28 cellular contexts compared by ENCODE assay signal in the genomic region with DNA sequence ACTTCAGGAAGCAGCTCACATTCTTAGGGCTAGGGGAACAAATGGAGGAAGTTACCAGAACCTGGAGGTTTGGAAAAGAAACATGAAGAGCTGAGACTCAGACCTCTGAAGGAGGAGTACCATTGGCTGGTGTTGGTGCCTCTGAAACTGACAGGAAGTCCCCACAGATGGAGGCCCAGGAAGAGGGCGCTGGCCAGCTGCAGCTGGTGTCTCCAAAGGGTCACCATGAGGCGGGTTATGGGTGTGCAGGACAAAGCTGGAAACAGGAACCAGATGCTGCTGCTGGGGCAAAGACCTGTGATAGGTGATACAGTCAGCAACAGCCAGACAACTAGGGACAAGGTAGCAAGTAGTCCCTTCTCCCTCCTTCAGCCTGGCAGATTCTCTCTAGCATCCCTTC.
"Had no signal": no experiment of that assay in that cellular context is flagged by ENCODE, and none has a peak within 500 bp of the region (broad histone marks: within the 10 kb centered on the region; RNA-seq: fewer than 3 reads in every experiment).

No MANE protein-coding gene starts in this region.

- H3K79me2 ChIP-seq: hepatocyte had no signal

- H3K4me1 ChIP-seq: body of pancreas, left lung, right lobe of liver, thyroid gland had no signal

- H3K36me3 Mint-ChIP-seq: natural killer cell had no signal

- H3K4me3 ChIP-seq: body of pancreas, cardiac muscle cell, hepatocyte, left lung, right lobe of liver, skin epidermis, thyroid gland had no signal

- ATAC-seq: activated T-cell treated with anti-CD3 and anti-CD28 coated beads, Interleukin-2, amount 50 U/mL, for 72 hours; body of pancreas; esophagus mucosa; left lung; natural killer cell had no signal

- H3K27me3 ChIP-seq: body of pancreas, cardiac muscle cell, hepatocyte, left lung, right lobe of liver, thyroid gland had no signal

- H3K36me3 ChIP-seq: cardiac muscle cell, left lung, right lobe of liver, thyroid gland had no signal

- H3K27me3 Mint-ChIP-seq: dendritic cell treated with granulocyte-macrophage colony-stimulating factor and Interleukin-4, amounts not matched to agents 40 ng/mL and 50 ng/mL, for 4 days had no signal

- H3K4me2 ChIP-seq: hepatocyte had no signal

- H3K27ac ChIP-seq: body of pancreas, cardiac muscle cell, hepatocyte, left lung, right lobe of liver, skin epidermis, thyroid gland had no signal

- H3K9me3 Mint-ChIP-seq: activated B cell treated with CpG ODN at 0.5 μM for 24 hours; activated CD4-positive, alpha-beta memory T cell treated with anti-CD3 and anti-CD28 coated beads, Interleukin-2, amount 10 ng/mL, durations not matched to agents 7 days and 5 days; activated naive CD4-positive, alpha-beta T cell treated with anti-CD3 and anti-CD28 coated beads for 36 hours; activated T-cell treated with anti-CD3 and anti-CD28 coated beads, Interleukin-2, amount 50 U/mL, for 72 hours; dendritic cell treated with granulocyte-macrophage colony-stimulating factor and Interleukin-4, amounts not matched to agents 40 ng/mL and 50 ng/mL, for 4 days; stimulated activated naive CD8-positive, alpha-beta T cell treated with anti-CD3 and anti-CD28 coated beads, Interleukin-15, Interleukin-2, amounts not matched to agents 100 ng/mL and 50 ng/mL, for 24 hours had no signal

- H2AFZ ChIP-seq: hepatocyte had no signal

- H3K4me1 Mint-ChIP-seq: activated B cell treated with CpG ODN at 0.5 μM for 24 hours; activated CD4-positive, alpha-beta memory T cell treated with anti-CD3 and anti-CD28 coated beads, Interleukin-2, amount 10 ng/mL, durations not matched to agents 7 days and 5 days; natural killer cell had no signal

- H3K9me3 ChIP-seq: body of pancreas, left lung, right lobe of liver, thyroid gland had no signal

- H3K27ac Mint-ChIP-seq: activated B cell treated with CpG ODN at 0.5 μM for 24 hours; activated CD4-positive, alpha-beta memory T cell treated with anti-CD3 and anti-CD28 coated beads, Interleukin-2, amount 10 ng/mL, durations not matched to agents 7 days and 5 days; activated naive CD4-positive, alpha-beta T cell treated with anti-CD3 and anti-CD28 coated beads for 36 hours; activated T-cell treated with anti-CD3 and anti-CD28 coated beads, Interleukin-2, amount 50 U/mL, for 72 hours; dendritic cell treated with granulocyte-macrophage colony-stimulating factor and Interleukin-4, amounts not matched to agents 40 ng/mL and 50 ng/mL, for 4 days; natural killer cell; stimulated activated naive CD8-positive, alpha-beta T cell treated with anti-CD3 and anti-CD28 coated beads, Interleukin-15, Interleukin-2, amounts not matched to agents 100 ng/mL and 50 ng/mL, for 24 hours had no signal

- H3K4me3 Mint-ChIP-seq: activated B cell treated with CpG ODN at 0.5 μM for 24 hours; activated CD4-positive, alpha-beta memory T cell treated with anti-CD3 and anti-CD28 coated beads, Interleukin-2, amount 10 ng/mL, durations not matched to agents 7 days and 5 days; activated naive CD4-positive, alpha-beta T cell treated with anti-CD3 and anti-CD28 coated beads for 36 hours; activated T-cell treated with anti-CD3 and anti-CD28 coated beads, Interleukin-2, amount 50 U/mL, for 72 hours; dendritic cell treated with granulocyte-macrophage colony-stimulating factor and Interleukin-4, amounts not matched to agents 40 ng/mL and 50 ng/mL, for 4 days; natural killer cell; stimulated activated naive CD8-positive, alpha-beta T cell treated with anti-CD3 and anti-CD28 coated beads, Interleukin-15, Interleukin-2, amounts not matched to agents 100 ng/mL and 50 ng/mL, for 24 hours had no signal

- DNase-seq: activated B cell treated with CpG ODN at 0.5 μM for 24 hours; activated CD4-positive, alpha-beta memory T cell treated with anti-CD3 and anti-CD28 coated beads, Interleukin-2, amount 10 ng/mL, durations not matched to agents 7 days and 5 days; activated CD4-positive, alpha-beta T cell treated with anti-CD3 and anti-CD28 coated beads for 4 hours; activated effector memory CD4-positive, alpha-beta T cell treated with Interleukin-2 at 50 U/mL for 16 hours; activated naive CD4-positive, alpha-beta T cell treated with anti-CD3 and anti-CD28 coated beads for 36 hours; activated T-cell treated with anti-CD3 and anti-CD28 coated beads, Interleukin-2, amount 50 U/mL, for 72 hours; anterior cingulate cortex; body of pancreas; effector CD8-positive, alpha-beta T cell; foreskin melanocyte; glutamatergic neuron; kidney glomerular epithelial cell; left lung; mammary epithelial cell; midbrain; natural killer cell; nucleus accumbens; right lobe of liver; stimulated activated CD4-positive, alpha-beta T cell treated with anti-CD3 and anti-CD28 coated beads, Interleukin-1b, Interleukin-23, amount 100 ng/mL, for 48 hours; substantia nigra; T-helper 1 cell; thyroid gland had no signal
